Comparison of ENCODE assay signal across 23 cellular contexts in the genomic region with DNA sequence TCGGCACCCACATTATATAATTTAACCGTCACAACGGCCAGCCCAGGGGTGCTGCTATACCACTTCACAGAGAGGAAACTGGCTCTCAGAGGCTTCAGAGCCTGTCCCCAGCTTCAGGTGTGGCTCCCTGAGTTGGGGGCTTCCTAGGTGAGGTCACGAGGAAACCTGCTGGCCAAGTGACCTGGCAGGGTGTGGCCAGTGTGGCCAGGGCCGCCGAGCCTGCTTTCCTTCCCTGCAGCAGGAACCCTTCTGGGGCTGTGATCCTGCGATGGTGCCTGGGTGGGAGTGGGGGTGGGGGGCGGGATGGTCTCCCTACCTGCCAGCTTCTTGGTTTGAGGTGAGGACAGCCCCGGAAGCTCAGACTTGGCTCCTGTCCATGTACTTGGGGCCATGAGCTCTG. TPM values are rescaled to one million over a fixed set of nuclear protein-coding genes. Genes with fewer than 3 reads are reported as not detected.
DNase-seq lines count a peak whose midpoint lies in the region; ATAC-seq, FAIRE-seq and TF ChIP-seq lines count a peak whose summit lies in the region.
"Had no signal": no experiment of that assay in that cellular context is flagged by ENCODE, and none has a peak within 500 bp of the region (broad histone marks: within the 10 kb centered on the region; RNA-seq: fewer than 3 reads in every experiment).

No MANE protein-coding gene starts in this region.

- TF ChIP-seq CTCF in GM13976 (IDR thresholded peaks at IDR 0.05; ENCODE audit: borderline replicate concordance, control extremely low read depth, extremely low read depth, insufficient read depth, missing control alignments), result no peak
- no peak for TF ChIP-seq CTCF in progenitor cell of endocrine pancreas (IDR thresholded peaks at IDR 0.05; ENCODE audit: unreplicated experiment)

- H3K27me3 Mint-ChIP-seq in progenitor cell of endocrine pancreas, result no peaks in the 10 kb centered on the region
- H3K27me3 Mint-ChIP-seq: CD4-positive, alpha-beta T cell; IgD-negative memory B cell; memory B cell; naive thymus-derived CD8-positive, alpha-beta T cell had no signal

- H3K9me3 Mint-ChIP-seq in progenitor cell of endocrine pancreas (ENCODE audit: low read depth), result no peaks in the 10 kb centered on the region
- H3K9me3 Mint-ChIP-seq: CD4-positive, alpha-beta T cell; IgD-negative memory B cell; memory B cell; naive thymus-derived CD8-positive, alpha-beta T cell; T-helper 1 cell treated with Interleukin-12 subunit alpha and Interleukin-12 subunit beta and Interleukin-4 antibody, amounts not matched to agents 30 μg/mL and 1 μg/mL, for 36 hours had no signal

- no peak for FAIRE-seq in small intestine (lab: Jason Lieb, UNC)
- FAIRE-seq: endothelial cell of umbilical vein had no signal

- DNase-seq in activated T-cell treated with anti-CD3 and anti-CD28 coated beads, Interleukin-2, amount 50 U/mL, for 1 hour, result peak; percentile 14
- DNase-seq in activated T-cell treated with anti-CD3 and anti-CD28 coated beads for 4 hours (no peak), GM13976 (ENCODE audit: low spot score) (peak; percentile 24), right cardiac atrium (peak in 2 of 3 donors; percentile 1 to 23), progenitor cell of endocrine pancreas (ENCODE audit: low spot score, unreplicated experiment) (no peak), small intestine (no peak)
- DNase-seq: colonic mucosa, GF-D8, MG63, NCI-H1694, NCI-H748 treated with DMSO at 0.1 percent for 48 hours, SIG-M5 had no signal

- H3K4me3 Mint-ChIP-seq in progenitor cell of endocrine pancreas (ENCODE audit: low read depth), result no peak overlapping the region
- H3K4me3 Mint-ChIP-seq: CD4-positive, alpha-beta T cell; IgD-negative memory B cell; memory B cell; naive thymus-derived CD8-positive, alpha-beta T cell; T-helper 1 cell treated with Interleukin-12 subunit alpha and Interleukin-12 subunit beta and Interleukin-4 antibody, amounts not matched to agents 30 μg/mL and 1 μg/mL, for 36 hours had no signal

- H3K27ac ChIP-seq in right cardiac atrium (ENCODE audit: low read length), result no peak overlapping the region
- H3K27ac ChIP-seq in small intestine (ENCODE audit: low read depth in 1 of 2, low read length in 1 of 2), result no peak overlapping the region
- H3K27ac ChIP-seq: colonic mucosa, psoas muscle, thoracic aorta had no signal

- in situ Hi-C loops in GM13976 (cut with MboI; ENCODE audit: low sequenced_read_pairs, unreplicated experiment), result no loop called here

- peaks cover 0 to 2% of the 10 kb centered on the region in 2 donors for H3K36me3 ChIP-seq in small intestine (ENCODE audit: control insufficient read depth in 2 of 2, insufficient read depth in 2 of 2, low read length in 2 of 2)
- H3K36me3 ChIP-seq: colonic mucosa, MG63, thoracic aorta had no signal

- H3K27me3 ChIP-seq in right cardiac atrium (ENCODE audit: control insufficient read depth, insufficient read depth), result no peaks in the 10 kb centered on the region
- no peaks in the 10 kb centered on the region for H3K27me3 ChIP-seq in small intestine (ENCODE audit: control insufficient read depth in 2 of 2, insufficient read depth in 2 of 2, low read length in 2 of 2)
- H3K27me3 ChIP-seq: colonic mucosa, MG63 had no signal

- peak overlapping the region; percentile 22 for H3K27ac Mint-ChIP-seq in progenitor cell of endocrine pancreas
- H3K27ac Mint-ChIP-seq: memory B cell; T-helper 1 cell treated with Interleukin-12 subunit alpha and Interleukin-12 subunit beta and Interleukin-4 antibody, amounts not matched to agents 30 μg/mL and 1 μg/mL, for 36 hours had no signal

- H3K4me1 ChIP-seq in right cardiac atrium (ENCODE audit: control insufficient read depth, insufficient read depth, low read length), result no peaks in the 10 kb centered on the region
- H3K4me1 ChIP-seq in small intestine (ENCODE audit: control insufficient read depth in 2 of 2, insufficient read depth in 1 of 2, low read depth in 1 of 2, low read length in 1 of 2), result no peaks in the 10 kb centered on the region
- H3K4me1 ChIP-seq: psoas muscle had no signal

- H3K4me1 Mint-ChIP-seq in progenitor cell of endocrine pancreas (ENCODE audit: low read depth), result peaks cover 11% of the 10 kb centered on the region
- H3K4me1 Mint-ChIP-seq: IgD-negative memory B cell, memory B cell had no signal

- intact Hi-C loops in right cardiac atrium (cut with DNase I), result loop anchor here in 1 of 4 donors (10.0 kb wide), 1 partner anchor 61 kb away; no protein-coding TSS in a partner anchor

- H3K9me3 ChIP-seq in right cardiac atrium (ENCODE audit: control insufficient read depth, low read length), result no peaks in the 10 kb centered on the region
- H3K9me3 ChIP-seq in small intestine (ENCODE audit: control insufficient read depth, low read depth), result no peaks in the 10 kb centered on the region
- H3K9me3 ChIP-seq: colonic mucosa, MG63, psoas muscle, thoracic aorta had no signal

- WGBS in right cardiac atrium, result 79% methylated on average over 9 of the region's 9 CpGs
- 42 to 84% (median 74%) methylated on average over 9 of the region's 9 CpGs for WGBS in small intestine, 3 donors

- H3K4me3 ChIP-seq in right cardiac atrium (ENCODE audit: low read length), result no peak overlapping the region
- H3K4me3 ChIP-seq in small intestine (ENCODE audit: low read depth in 1 of 2, low read length in 2 of 2), result no peak overlapping the region
- H3K4me3 ChIP-seq: colonic mucosa, MG63, psoas muscle, thoracic aorta had no signal

- ATAC-seq in right cardiac atrium (no peak), HG03457 (IDR thresholded peaks at IDR 0.05; ENCODE audit: unreplicated experiment) (no peak), GM21576 (IDR thresholded peaks at IDR 0.05; ENCODE audit: unreplicated experiment) (no peak)
- ATAC-seq: HCT116; naive thymus-derived CD8-positive, alpha-beta T cell; psoas muscle had no signal

- H3K36me3 Mint-ChIP-seq in progenitor cell of endocrine pancreas (ENCODE audit: insufficient read depth), result no peaks in the 10 kb centered on the region
- H3K36me3 Mint-ChIP-seq: IgD-negative memory B cell had no signal

RNA-seq across cellular contexts. Expression of a gene that starts 39.9 kb away (rescaled TPM):
- total RNA-seq in right cardiac atrium, result 10 to 100 TPM; 11.4 to 21.2 (median 18.2) TPM
- 4.8 TPM for polyA plus RNA-seq in right cardiac atrium
- total RNA-seq in progenitor cell of endocrine pancreas, result 16.8 and 17.0 TPM in 2 replicates
- 1 to 10 TPM in 1 of 3 donors, under 1 TPM in 2; 0.45 to 6.3 (median 0.54) TPM for polyA plus RNA-seq in small intestine

Comparison
In these comparisons a context has a peak if more than half of its experiments do, and no peak if none do; other contexts are left out.
1. DNase-seq: peak in activated T-cell treated with anti-CD3 and anti-CD28 coated beads, Interleukin-2, amount 50 U/mL, for 1 hour (single experiment), GM13976 (single experiment) and right cardiac atrium (2 of 3); none in activated T-cell treated with anti-CD3 and anti-CD28 coated beads for 4 hours (single experiment), progenitor cell of endocrine pancreas (single experiment) and small intestine (single experiment).